Comparison of ENCODE assay signal across 6 cellular contexts in the genomic region with DNA sequence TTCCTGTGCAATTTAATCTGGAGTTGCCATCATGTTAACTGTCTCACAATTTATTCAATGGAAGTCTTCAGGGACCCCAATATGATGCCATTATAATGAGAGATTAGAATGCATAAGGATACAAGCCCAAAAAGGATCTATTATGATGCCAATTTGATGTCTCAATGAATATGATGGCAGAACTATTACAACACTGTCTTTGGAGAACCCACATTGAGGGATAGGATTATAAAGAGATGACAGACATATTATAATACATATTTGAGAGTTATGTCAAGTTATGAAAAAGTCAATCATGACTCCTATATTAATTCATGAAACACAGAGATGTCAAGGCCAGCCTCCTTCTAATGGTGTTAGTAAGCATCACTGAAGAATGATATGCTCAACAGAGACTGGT.
"Had no signal": no experiment of that assay in that cellular context is flagged by ENCODE, and none has a peak within 500 bp of the region (broad histone marks: within the 10 kb centered on the region; RNA-seq: fewer than 3 reads in every experiment).

No MANE protein-coding gene starts in this region.

- DNase-seq: GDM1, GF-D8 had no signal

- FAIRE-seq: G401.6, GM12878, GM18507, GM19239 had no signal

- ATAC-seq: GM12878 had no signal

- H3K4me3 ChIP-seq: GM12878 had no signal
